In the genomic region with DNA sequence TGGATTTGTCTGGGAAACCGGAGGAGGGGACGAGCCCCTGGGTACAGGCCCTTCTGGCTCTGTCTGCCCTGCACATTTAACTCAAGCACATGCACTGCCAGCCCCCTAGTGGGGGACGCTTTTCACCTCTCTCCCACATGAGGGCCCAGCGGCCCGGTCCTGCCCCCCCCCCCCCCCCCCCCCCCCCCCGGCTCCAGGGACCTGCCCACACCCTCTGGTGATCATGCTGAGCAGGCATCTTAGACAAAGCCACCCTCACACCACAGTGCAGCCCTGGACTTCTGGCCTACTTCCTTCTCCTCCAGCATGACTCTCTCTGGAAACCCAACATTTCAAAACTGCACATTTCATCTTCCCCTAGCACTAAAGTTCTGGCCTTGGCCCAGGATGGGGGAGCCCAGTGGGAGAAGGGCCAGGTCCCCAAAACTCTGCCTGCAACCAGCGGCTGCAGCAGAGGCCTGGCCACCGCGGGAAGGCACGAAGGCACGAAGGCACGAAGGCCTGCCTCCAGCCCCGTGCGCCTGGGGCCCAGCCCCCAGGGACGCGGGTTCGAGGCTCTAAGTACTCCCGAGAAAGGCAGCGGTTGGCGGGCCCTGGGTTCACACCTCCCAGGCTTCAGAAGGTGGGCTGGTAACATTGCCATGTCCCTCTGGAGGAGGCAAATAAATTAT, we compare ENCODE assay signal across 12 cellular contexts. TPM values are rescaled to one million over a fixed set of nuclear protein-coding genes. Genes with fewer than 3 reads are reported as not detected.
DNase-seq lines count a peak whose midpoint lies in the region; ATAC-seq, FAIRE-seq and TF ChIP-seq lines count a peak whose summit lies in the region.
"Had no signal": no experiment of that assay in that cellular context is flagged by ENCODE, and none has a peak within 500 bp of the region (broad histone marks: within the 10 kb centered on the region; RNA-seq: fewer than 3 reads in every experiment).

No MANE protein-coding gene starts in this region.

- no peaks in the 10 kb centered on the region for H3K79me2 ChIP-seq in astrocyte (ENCODE audit: insufficient read depth, low read length)
- H3K79me2 ChIP-seq: parathyroid adenoma had no signal

- no peak for ATAC-seq in activated T-cell treated with anti-CD3 and anti-CD28 coated beads, Interleukin-2, amount 50 U/mL, for 72 hours (replicated peaks in 1 of 2)
- peak; percentile 9 for ATAC-seq in left lobe of liver
- no peak for ATAC-seq in activated T-helper 17 cell treated with anti-CD3 and anti-CD28 coated beads, Interleukin-2, amount 50 U/mL, for 72 hours (replicated peaks)

- H3K4me1 ChIP-seq in astrocyte (ENCODE audit: insufficient read depth, low read length), result no peaks in the 10 kb centered on the region
- H3K4me1 ChIP-seq: parathyroid adenoma had no signal

- no peaks in the 10 kb centered on the region for H3K4me1 Mint-ChIP-seq in activated T-cell treated with anti-CD3 and anti-CD28 coated beads, Interleukin-2, amount 50 U/mL, for 72 hours (ENCODE audit: low read depth)
- no peaks in the 10 kb centered on the region for H3K4me1 Mint-ChIP-seq in astrocyte (ENCODE audit: low read depth, unreplicated experiment)
- H3K4me1 Mint-ChIP-seq in activated T-helper 17 cell treated with anti-CD3 and anti-CD28 coated beads, Interleukin-2, amount 50 U/mL, for 72 hours, result no peaks in the 10 kb centered on the region

- no peak for TF ChIP-seq CTCF in astrocyte (IDR thresholded peaks at IDR 0.05; ENCODE audit: insufficient read depth, low read depth, low read length)

- no peak overlapping the region for H3K4me3 ChIP-seq in astrocyte (ENCODE audit: insufficient read depth, low read depth, low read length)
- H3K4me3 ChIP-seq: BLaER1 treated with 17β-estradiol and CSF1 and Interleukin-3, amounts not matched to agents 10 nM and 100 nM had no signal

- H3K27ac ChIP-seq in astrocyte (ENCODE audit: low read depth, low read length), result no peak overlapping the region
- H3K27ac ChIP-seq: BLaER1 treated with 17β-estradiol and CSF1 and Interleukin-3, amounts not matched to agents 10 nM and 100 nM; KMS-11; parathyroid adenoma had no signal

- H3K27me3 ChIP-seq in astrocyte (ENCODE audit: insufficient read depth, low read length), result peaks cover 5% of the 10 kb centered on the region
- H3K27me3 ChIP-seq: BLaER1 treated with 17β-estradiol and CSF1 and Interleukin-3, amounts not matched to agents 10 nM and 100 nM had no signal

- H2AFZ ChIP-seq in astrocyte (ENCODE audit: low read depth, low read length), result no peak overlapping the region
- H2AFZ ChIP-seq: parathyroid adenoma had no signal

- no peaks in the 10 kb centered on the region for H3K9me3 ChIP-seq in astrocyte (ENCODE audit: insufficient read depth, low read depth, low read length)
- H3K9me3 ChIP-seq: BLaER1 treated with 17β-estradiol and CSF1 and Interleukin-3, amounts not matched to agents 10 nM and 100 nM had no signal

- H3K9me3 Mint-ChIP-seq in activated T-cell treated with anti-CD3 and anti-CD28 coated beads, Interleukin-2, amount 50 U/mL, for 72 hours, result no peaks in the 10 kb centered on the region
- H3K9me3 Mint-ChIP-seq in astrocyte (ENCODE audit: unreplicated experiment), result peaks cover 2% of the 10 kb centered on the region
- H3K9me3 Mint-ChIP-seq in activated T-helper 17 cell treated with anti-CD3 and anti-CD28 coated beads, Interleukin-2, amount 50 U/mL, for 72 hours, result no peaks in the 10 kb centered on the region

- FAIRE-seq in astrocyte (lab: Jason Lieb, UNC), result no peak

- no peak overlapping the region for H3K4me3 Mint-ChIP-seq in activated T-cell treated with anti-CD3 and anti-CD28 coated beads, Interleukin-2, amount 50 U/mL, for 72 hours
- H3K4me3 Mint-ChIP-seq in astrocyte (ENCODE audit: unreplicated experiment), result no peak overlapping the region
- no peak overlapping the region for H3K4me3 Mint-ChIP-seq in activated T-helper 17 cell treated with anti-CD3 and anti-CD28 coated beads, Interleukin-2, amount 50 U/mL, for 72 hours

- H3K36me3 Mint-ChIP-seq in activated T-cell treated with anti-CD3 and anti-CD28 coated beads, Interleukin-2, amount 50 U/mL, for 72 hours (ENCODE audit: insufficient read depth in 2 of 2), result no peaks in the 10 kb centered on the region
- no peaks in the 10 kb centered on the region for H3K36me3 Mint-ChIP-seq in astrocyte (ENCODE audit: low read depth, unreplicated experiment)
- H3K36me3 Mint-ChIP-seq in activated T-helper 17 cell treated with anti-CD3 and anti-CD28 coated beads, Interleukin-2, amount 50 U/mL, for 72 hours (ENCODE audit: low read depth), result no peaks in the 10 kb centered on the region

- H4K20me1 ChIP-seq in astrocyte (ENCODE audit: insufficient read depth, low read length), result no peaks in the 10 kb centered on the region
- H4K20me1 ChIP-seq: BLaER1 treated with 17β-estradiol and CSF1 and Interleukin-3, amounts not matched to agents 10 nM and 100 nM had no signal

- no peak overlapping the region for H3K27ac Mint-ChIP-seq in activated T-cell treated with anti-CD3 and anti-CD28 coated beads, Interleukin-2, amount 50 U/mL, for 72 hours
- no peak overlapping the region for H3K27ac Mint-ChIP-seq in astrocyte (ENCODE audit: unreplicated experiment)
- no peak overlapping the region for H3K27ac Mint-ChIP-seq in activated T-helper 17 cell treated with anti-CD3 and anti-CD28 coated beads, Interleukin-2, amount 50 U/mL, for 72 hours

- peak; percentile 8 for DNase-seq in activated T-cell treated with anti-CD3 and anti-CD28 coated beads, Interleukin-2, amount 50 U/mL, for 1 hour
- DNase-seq in activated T-cell treated with anti-CD3 and anti-CD28 coated beads, Interleukin-2, amount 50 U/mL, for 72 hours, result no peak
- DNase-seq in astrocyte (ENCODE audit: low read depth) (peak; percentile 19), left lobe of liver (ENCODE audit: low spot score) (peak; percentile 63), ureter (ENCODE audit: low spot score) (peak; percentile 42), CD1c-positive myeloid dendritic cell (ENCODE audit: extremely low spot score) (no peak), NCI-H1694 treated with DMSO at 0.1 percent for 48 hours (lab: John Stamatoyannopoulos, UW) (no peak)

- H3K4me2 ChIP-seq in astrocyte (ENCODE audit: low read length), result no peak overlapping the region
- H3K4me2 ChIP-seq: KMS-11 had no signal

- peaks cover 9% of the 10 kb centered on the region for H3K27me3 Mint-ChIP-seq in activated T-cell treated with anti-CD3 and anti-CD28 coated beads, Interleukin-2, amount 50 U/mL, for 72 hours (ENCODE audit: low read depth)
- H3K27me3 Mint-ChIP-seq in astrocyte (ENCODE audit: low read depth, unreplicated experiment), result peaks cover 42% of the 10 kb centered on the region
- H3K27me3 Mint-ChIP-seq in activated T-helper 17 cell treated with anti-CD3 and anti-CD28 coated beads, Interleukin-2, amount 50 U/mL, for 72 hours, result peaks cover 10% of the 10 kb centered on the region

- H3K9ac ChIP-seq in astrocyte (ENCODE audit: low read length), result no peak overlapping the region
- H3K9ac ChIP-seq: BLaER1 treated with 17β-estradiol and CSF1 and Interleukin-3, amounts not matched to agents 10 nM and 100 nM; KMS-11; parathyroid adenoma had no signal

- no peaks in the 10 kb centered on the region for H3K36me3 ChIP-seq in astrocyte (ENCODE audit: insufficient read depth, low read length)
- H3K36me3 ChIP-seq: BLaER1 treated with 17β-estradiol and CSF1 and Interleukin-3, amounts not matched to agents 10 nM and 100 nM had no signal

RNA-seq across cellular contexts. Expression of a gene that starts 14.1 kb away (rescaled TPM):
- total RNA-seq in activated T-cell treated with anti-CD3 and anti-CD28 coated beads, Interleukin-2, amount 50 U/mL, for 72 hours, result 1 to 10 TPM in 1 of 2 donors, under 1 TPM in 1; 0.44 to 1.0 TPM
- 0.29 and 0.34 TPM in 2 replicates for total RNA-seq in astrocyte
- 105 TPM for total RNA-seq in left lobe of liver
- 18.9 TPM for total RNA-seq in ureter
- under 1 TPM in 1 of 2 donors, not detected in 1; 0.16 TPM for total RNA-seq in activated T-helper 17 cell treated with anti-CD3 and anti-CD28 coated beads, Interleukin-2, amount 50 U/mL, for 72 hours

RNA-seq across cellular contexts. Expression of a gene that starts 51.6 kb away (rescaled TPM):
- not detected for total RNA-seq in activated T-cell treated with anti-CD3 and anti-CD28 coated beads, Interleukin-2, amount 50 U/mL, for 72 hours
- not detected in 2 replicates for total RNA-seq in astrocyte
- total RNA-seq in left lobe of liver, result not detected
- not detected for total RNA-seq in ureter
- not detected for total RNA-seq in activated T-helper 17 cell treated with anti-CD3 and anti-CD28 coated beads, Interleukin-2, amount 50 U/mL, for 72 hours
- total RNA-seq: activated CD8-positive, alpha-beta memory T cell treated with anti-CD3 and anti-CD28 coated beads for 36 hours had no signal

Comparison
In these comparisons a context has a peak if more than half of its experiments do, and no peak if none do; other contexts are left out.
1. DNase-seq: peak in activated T-cell treated with anti-CD3 and anti-CD28 coated beads, Interleukin-2, amount 50 U/mL, for 1 hour (single experiment), astrocyte (single experiment), left lobe of liver (single experiment) and ureter (single experiment); none in activated T-cell treated with anti-CD3 and anti-CD28 coated beads, Interleukin-2, amount 50 U/mL, for 72 hours (0 of 2), CD1c-positive myeloid dendritic cell (single experiment) and NCI-H1694 treated with DMSO at 0.1 percent for 48 hours (single experiment).